In genomic region chr5:33254581-33254980, GRCh38 we compare ENCODE assay signal across 23 cellular contexts.
"Had no signal": no experiment of that assay in that cellular context is flagged by ENCODE, and none has a peak within 500 bp of the region (broad histone marks: within the 10 kb centered on the region; RNA-seq: fewer than 3 reads in every experiment).

No MANE protein-coding gene starts in this region.

- H3K27ac ChIP-seq: coronary artery, dorsolateral prefrontal cortex, esophagus muscularis mucosa, foreskin keratinocyte, gastrocnemius medialis, heart right ventricle, left lung, lower lobe of right lung had no signal

- ATAC-seq: foreskin keratinocyte; gastrocnemius medialis; heart right ventricle; left cardiac atrium; left lung; left ventricle myocardium superior; lower lobe of right lung; mucosa of descending colon; naive thymus-derived CD8-positive, alpha-beta T cell had no signal

- H3K4me1 ChIP-seq: gastrocnemius medialis, left lung, lower lobe of right lung had no signal

- H3K9me3 ChIP-seq: esophagus muscularis mucosa, gastrocnemius medialis, heart right ventricle, left lung, lower lobe of right lung, mucosa of descending colon had no signal

- DNase-seq: dermis blood vessel endothelial cell; dorsolateral prefrontal cortex; effector CD4-positive, alpha-beta T cell; effector memory CD4-positive, alpha-beta T cell; foreskin keratinocyte; gastrocnemius medialis; glutamatergic neuron; head of caudate nucleus; heart right ventricle; hippocampal formation; left cardiac atrium; left lung; left ventricle myocardium superior; lower lobe of right lung; mesenchymal stem cell; mucosa of descending colon; naive B cell; naive thymus-derived CD8-positive, alpha-beta T cell had no signal

- FAIRE-seq: endothelial cell of umbilical vein, islet of Langerhans, keratinocyte had no signal

- H3K36me3 ChIP-seq: esophagus muscularis mucosa, gastrocnemius medialis, heart right ventricle, left lung, lower lobe of right lung had no signal

- H3K4me3 ChIP-seq: coronary artery, dorsolateral prefrontal cortex, esophagus muscularis mucosa, gastrocnemius medialis, heart right ventricle, left lung, lower lobe of right lung, mucosa of descending colon had no signal

- H3K27me3 ChIP-seq: dorsolateral prefrontal cortex, esophagus muscularis mucosa, foreskin keratinocyte, gastrocnemius medialis, heart right ventricle, left lung had no signal
